17 cellular contexts compared by ENCODE assay signal in the genomic region with DNA sequence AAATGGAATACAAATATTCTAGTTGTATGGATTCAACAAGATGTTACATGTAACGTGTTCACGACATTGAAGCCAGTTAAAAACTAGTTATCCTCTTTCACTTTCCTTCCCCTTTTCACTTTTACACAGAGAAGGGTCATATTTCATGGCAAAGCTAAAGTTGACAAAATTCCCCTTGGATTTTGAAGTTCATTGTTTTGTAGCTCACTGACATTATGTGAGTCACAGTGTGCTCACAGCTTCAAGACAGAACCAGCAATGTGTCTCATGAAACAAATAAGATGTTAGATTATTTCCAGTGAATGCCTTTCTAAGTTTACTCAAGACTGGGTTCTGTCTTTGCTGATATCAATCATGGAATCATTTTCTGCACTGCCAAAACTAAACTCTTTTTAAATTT.
"Had no signal": no experiment of that assay in that cellular context is flagged by ENCODE, and none has a peak within 500 bp of the region (broad histone marks: within the 10 kb centered on the region; RNA-seq: fewer than 3 reads in every experiment).

No MANE protein-coding gene starts in this region.

- DNase-seq: activated CD4-positive, CD25-positive, alpha-beta regulatory T cell; activated CD8-positive, alpha-beta memory T cell treated with anti-CD3 and anti-CD28 coated beads, Interleukin-2, amount 10 ng/mL, durations not matched to agents 7 days and 5 days; activated gamma-delta T cell treated with Interleukin-2 at 50 U/mL for 16 hours; activated naive CD8-positive, alpha-beta T cell treated with anti-CD3 and anti-CD28 coated beads for 36 hours; activated T-cell treated with anti-CD3 and anti-CD28 coated beads, Interleukin-2, amount 50 U/mL, for 24 hours; esophagus squamous epithelium; gastrocnemius medialis; lower lobe of right lung; midbrain; naive B cell; posterior cingulate gyrus; right cardiac atrium; tibial artery; uterus had no signal

- ATAC-seq: activated CD8-positive, alpha-beta memory T cell treated with anti-CD3 and anti-CD28 coated beads, Interleukin-2, amount 10 ng/mL, durations not matched to agents 7 days and 5 days; gastrocnemius medialis; lower lobe of right lung; right cardiac atrium had no signal

- H3K4me3 ChIP-seq: cardiac muscle cell, esophagus squamous epithelium, gastrocnemius medialis, hepatocyte, lower lobe of right lung, smooth muscle cell, tibial artery, uterus had no signal
